1 cellular context compared by ENCODE assay signal in genomic region chr6:98841589-98842488, GRCh38.
TF ChIP-seq lines count a peak whose summit lies in the region.

No MANE protein-coding gene starts in this region.

TF ChIP-seq in H1, 55 proteins besides CTCF, POLR2A, EP300 and RAD21:
- TF ChIP-seq RNF2 (IDR thresholded peaks at IDR 0.05; ENCODE audit: borderline replicate concordance, low read depth, low read length, missing control alignments, poor library complexity, severe bottlenecking) (peak; percentile 77), CBX5 (IDR thresholded peaks at IDR 0.05; ENCODE audit: low read depth, low read length) (no peak), EZH2 (IDR thresholded peaks at IDR 0.05; ENCODE audit: low read depth, low read length, severe bottlenecking) (peak; percentile 48), TBP (IDR thresholded peaks at IDR 0.05; ENCODE audit: low read depth, low read length) (no peak), TCF12 (IDR thresholded peaks at IDR 0.05; ENCODE audit: low read depth, low read length) (0 out of 2 replicates have a peak, but pooled peaks have one; percentile 3), CBX8 (IDR thresholded peaks at IDR 0.05; ENCODE audit: borderline replicate concordance, low read depth, low read length) (peak; percentile 40; the same call in 1 of the 2 replicates)
